In genomic region chr7:92634924-92635519, GRCh38 we compare ENCODE assay signal across 8 cellular contexts. TPM values are rescaled to one million over a fixed set of nuclear protein-coding genes. Genes with fewer than 3 reads are reported as not detected.
A peak's percentile ranks its signal among the peaks of the same experiment; 100 is the strongest.
DNase-seq lines count a peak whose midpoint lies in the region; ATAC-seq and TF ChIP-seq lines count a peak whose summit lies in the region.

No MANE protein-coding gene starts in this region.

- peak; percentile 28 for ATAC-seq in GM18517 (IDR thresholded peaks at IDR 0.05; ENCODE audit: unreplicated experiment)
- ATAC-seq in HG02870 (IDR thresholded peaks at IDR 0.05; ENCODE audit: unreplicated experiment): peak; percentile 32
- ATAC-seq in RWPE2 (ENCODE audit: low read depth): peak; percentile 64

- H3K27me3 ChIP-seq in RWPE2 (ENCODE audit: insufficient read depth, poor library complexity, severe bottlenecking): no peaks in the 10 kb centered on the region
- H3K27me3 ChIP-seq in osteoblast (ENCODE audit: insufficient read depth, low read length): no peaks in the 10 kb centered on the region

- H3K9me3 ChIP-seq in RWPE2 (ENCODE audit: severe bottlenecking) (no peaks in the 10 kb centered on the region), osteoblast (ENCODE audit: low read depth, low read length) (no peaks in the 10 kb centered on the region)

- peak overlapping the region; percentile 89 for H3K27ac ChIP-seq in RWPE2 (ENCODE audit: poor library complexity, severe bottlenecking)
- H3K27ac ChIP-seq in osteoblast (ENCODE audit: low read depth, low read length): peak overlapping the region; percentile 78

- H3K36me3 ChIP-seq in RWPE2 (ENCODE audit: low read depth) (no peaks in the 10 kb centered on the region), osteoblast (ENCODE audit: insufficient read depth, low read length) (no peaks in the 10 kb centered on the region)

- H4K20me1 ChIP-seq in osteoblast (ENCODE audit: insufficient read depth, low read length): no peaks in the 10 kb centered on the region

- H3K4me1 ChIP-seq in RWPE2 (ENCODE audit: insufficient read depth, poor library complexity, severe bottlenecking) (peaks cover 52% of the 10 kb centered on the region), osteoblast (ENCODE audit: insufficient read depth, low read length) (peaks cover 49% of the 10 kb centered on the region)

- H3K79me2 ChIP-seq in osteoblast (ENCODE audit: insufficient read depth, low read length): peaks cover 37% of the 10 kb centered on the region

- H3K4me3 ChIP-seq in RWPE2 (ENCODE audit: severe bottlenecking) (no peak overlapping the region), epithelial cell of esophagus (ENCODE audit: low read length) (no peak overlapping the region), osteoblast (ENCODE audit: insufficient read depth, low read length) (peak overlapping the region; percentile 18)

- DNase-seq in RWPE2 (ENCODE audit: low spot score): no peak
- peak; percentile 84 for DNase-seq in epithelial cell of esophagus (ENCODE audit: low read depth)
- DNase-seq in osteoblast (ENCODE audit: insufficient read length, low spot score, missing footprints): no peak
- no peak for DNase-seq in cortex of kidney (lab: John Stamatoyannopoulos, UW)
- no peak for DNase-seq in NCI-H2107 treated with DMSO at 0.1 percent for 48 hours (lab: John Stamatoyannopoulos, UW; ENCODE audit: unreplicated experiment)
- no peak for DNase-seq in activated gamma-delta T cell (lab: John Stamatoyannopoulos, UW)

- H2AFZ ChIP-seq in osteoblast (ENCODE audit: low read length): no peak overlapping the region

- peak overlapping the region; percentile 71 for H3K4me2 ChIP-seq in osteoblast (ENCODE audit: insufficient read depth, low read length)

- TF ChIP-seq CTCF in RWPE2 (IDR thresholded peaks at IDR 0.05; ENCODE audit: poor library complexity, severe bottlenecking): no peak
- TF ChIP-seq CTCF in epithelial cell of esophagus (IDR thresholded peaks at IDR 0.05; ENCODE audit: insufficient read depth, low read depth, low read length, missing control alignments): no peak
- no peak for TF ChIP-seq CTCF in osteoblast (IDR thresholded peaks at IDR 0.05; ENCODE audit: extremely low read depth, low read depth, low read length)

RNA-seq across cellular contexts. Expression of gene FAM133B, which starts 44.8 kb away (rescaled TPM):
- 17.1 and 17.4 TPM in 2 replicates for total RNA-seq in osteoblast
